ENCODE assay signal across 24 cellular contexts in the genomic region with DNA sequence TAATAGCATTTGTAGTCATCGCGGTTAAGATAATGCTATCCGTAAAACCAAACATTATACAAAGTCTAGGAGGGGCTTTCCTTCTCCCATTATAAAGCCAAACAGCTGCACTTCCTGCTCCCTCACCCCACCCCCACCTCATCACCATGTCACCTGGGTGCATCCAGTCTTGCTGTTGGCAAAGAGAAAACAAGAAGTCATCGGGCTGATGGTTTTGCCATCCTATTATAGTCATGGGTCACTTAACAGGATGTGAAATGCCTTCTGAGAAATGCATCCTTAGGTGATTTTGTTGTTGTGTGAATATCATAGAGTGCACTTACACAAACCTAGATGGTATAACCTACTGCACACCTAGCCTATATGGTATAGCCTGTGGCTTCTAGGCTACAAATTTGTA.
"Had no signal": no experiment of that assay in that cellular context is flagged by ENCODE, and none has a peak within 500 bp of the region (broad histone marks: within the 10 kb centered on the region; RNA-seq: fewer than 3 reads in every experiment).

No MANE protein-coding gene starts in this region.

- ATAC-seq: left colon; left ventricle myocardium superior; right lobe of liver; stimulated activated memory B cell treated with anti-CD40 and anti-IgM and Interleukin-4, amounts not matched to agents 10 μg/mL and 1 μg/mL and 100 μg/mL, for 72 hours; upper lobe of right lung had no signal

- H2AFZ ChIP-seq: hepatocyte, parathyroid adenoma had no signal

- H3K9ac ChIP-seq: parathyroid adenoma had no signal

- H3K79me2 ChIP-seq: hepatocyte, parathyroid adenoma had no signal

- H3K4me1 ChIP-seq: colonic mucosa, right lobe of liver, testis had no signal

- DNase-seq: colonic mucosa; effector CD4-positive, alpha-beta T cell; endodermal cell; foreskin melanocyte; head of caudate nucleus; left colon; left ventricle myocardium superior; mesenchymal stem cell; midbrain; occipital lobe; retina; right lobe of liver; stimulated activated CD4-positive, alpha-beta T cell treated with anti-CD3 and anti-CD28 coated beads, Interleukin-4, amount 100 ng/mL, for 1 hour; testis; upper lobe of right lung had no signal

- H3K9me3 ChIP-seq: colonic mucosa, prostate gland, right lobe of liver, testis, tibial nerve, upper lobe of right lung had no signal

- H3K36me3 ChIP-seq: colonic mucosa, prostate gland, right lobe of liver, tibial nerve, upper lobe of right lung had no signal

- H3K27me3 ChIP-seq: colonic mucosa, hepatocyte, right lobe of liver, testis, tibial nerve, upper lobe of right lung had no signal

- H3K4me3 Mint-ChIP-seq: endodermal cell; nephron; stimulated activated memory B cell treated with anti-CD40 and anti-IgM and Interleukin-4, amounts not matched to agents 10 μg/mL and 1 μg/mL and 100 μg/mL, for 72 hours; stimulated activated naive CD8-positive, alpha-beta T cell treated with anti-CD3 and anti-CD28 coated beads, Interleukin-15, Interleukin-2, amounts not matched to agents 100 ng/mL and 50 ng/mL, for 24 hours had no signal

- FAIRE-seq: endothelial cell of umbilical vein had no signal

- H3K27ac ChIP-seq: colonic mucosa, hepatocyte, parathyroid adenoma, prostate gland, right lobe of liver, testis, tibial nerve, upper lobe of right lung had no signal

- H3K36me3 Mint-ChIP-seq: stimulated activated memory B cell treated with anti-CD40 and anti-IgM and Interleukin-4, amounts not matched to agents 10 μg/mL and 1 μg/mL and 100 μg/mL, for 72 hours had no signal

- H3K4me3 ChIP-seq: colonic mucosa, hepatocyte, lung, prostate gland, right lobe of liver, testis, tibial nerve, upper lobe of right lung had no signal

- H3K27me3 Mint-ChIP-seq: stimulated activated memory B cell treated with anti-CD40 and anti-IgM and Interleukin-4, amounts not matched to agents 10 μg/mL and 1 μg/mL and 100 μg/mL, for 72 hours had no signal

- H3K9me3 Mint-ChIP-seq: endodermal cell; nephron; stimulated activated memory B cell treated with anti-CD40 and anti-IgM and Interleukin-4, amounts not matched to agents 10 μg/mL and 1 μg/mL and 100 μg/mL, for 72 hours; stimulated activated naive CD8-positive, alpha-beta T cell treated with anti-CD3 and anti-CD28 coated beads, Interleukin-15, Interleukin-2, amounts not matched to agents 100 ng/mL and 50 ng/mL, for 24 hours had no signal

- H3K27ac Mint-ChIP-seq: endodermal cell; nephron; stimulated activated memory B cell treated with anti-CD40 and anti-IgM and Interleukin-4, amounts not matched to agents 10 μg/mL and 1 μg/mL and 100 μg/mL, for 72 hours; stimulated activated naive CD8-positive, alpha-beta T cell treated with anti-CD3 and anti-CD28 coated beads, Interleukin-15, Interleukin-2, amounts not matched to agents 100 ng/mL and 50 ng/mL, for 24 hours had no signal

- H3K4me2 ChIP-seq: hepatocyte had no signal

- H3K4me1 Mint-ChIP-seq: stimulated activated memory B cell treated with anti-CD40 and anti-IgM and Interleukin-4, amounts not matched to agents 10 μg/mL and 1 μg/mL and 100 μg/mL, for 72 hours had no signal
